In genomic region chr9:4461434-4461833, GRCh38 we compare ENCODE assay signal across 4 cellular contexts.
A peak's percentile ranks its signal among the peaks of the same experiment; 100 is the strongest.
TF ChIP-seq lines count a peak whose summit lies in the region.

No MANE protein-coding gene starts in this region.

TF ChIP-seq in A549, 52 proteins besides CTCF, POLR2A, EP300 and RAD21:
- TF ChIP-seq NR3C1 (IDR thresholded peaks at IDR 0.05), result no peak
- TF ChIP-seq USF2 (IDR thresholded peaks at IDR 0.05), result peak; percentile 40; the same call in 1 of the 2 replicates

TF ChIP-seq in WTC11, 78 proteins besides CTCF, POLR2A, EP300 and RAD21:
- TF ChIP-seq ZNF512 (CRISPR knock-in tag; IDR thresholded peaks at IDR 0.05; ENCODE audit: borderline replicate concordance) (no peak), NFYB (CRISPR knock-in tag; conservative IDR thresholded peaks at IDR 0.05; ENCODE audit: low read depth) (peak; percentile 21; the same call in 1 of the 2 replicates)

TF ChIP-seq in H1, 55 proteins besides CTCF, POLR2A, EP300 and RAD21:
- TF ChIP-seq SP1 (IDR thresholded peaks at IDR 0.05; ENCODE audit: low read depth, low read length), result no peak
- TF ChIP-seq USF2 (IDR thresholded peaks at IDR 0.05; ENCODE audit: low read length), result peak; percentile 40; the same call in 1 of the 2 replicates
TF ChIP-seq in H1: peak in this region for 1.

TF ChIP-seq in GM12891, 5 proteins besides CTCF, POLR2A, EP300 and RAD21 (continued from another document):
- TF ChIP-seq PAX5 (IDR thresholded peaks at IDR 0.05; ENCODE audit: insufficient read depth, low read length, severe bottlenecking), result no peak
- TF ChIP-seq SPI1 (IDR thresholded peaks at IDR 0.05; ENCODE audit: low read depth, low read length), result no peak
- no peak for TF ChIP-seq POLR2AphosphoS5 (IDR thresholded peaks at IDR 0.05; ENCODE audit: low read depth, low read length)
- no peak for TF ChIP-seq POU2F2 (IDR thresholded peaks at IDR 0.05; ENCODE audit: low read depth, low read length)
